Comparison of ENCODE assay signal across 17 cellular contexts in the genomic region with DNA sequence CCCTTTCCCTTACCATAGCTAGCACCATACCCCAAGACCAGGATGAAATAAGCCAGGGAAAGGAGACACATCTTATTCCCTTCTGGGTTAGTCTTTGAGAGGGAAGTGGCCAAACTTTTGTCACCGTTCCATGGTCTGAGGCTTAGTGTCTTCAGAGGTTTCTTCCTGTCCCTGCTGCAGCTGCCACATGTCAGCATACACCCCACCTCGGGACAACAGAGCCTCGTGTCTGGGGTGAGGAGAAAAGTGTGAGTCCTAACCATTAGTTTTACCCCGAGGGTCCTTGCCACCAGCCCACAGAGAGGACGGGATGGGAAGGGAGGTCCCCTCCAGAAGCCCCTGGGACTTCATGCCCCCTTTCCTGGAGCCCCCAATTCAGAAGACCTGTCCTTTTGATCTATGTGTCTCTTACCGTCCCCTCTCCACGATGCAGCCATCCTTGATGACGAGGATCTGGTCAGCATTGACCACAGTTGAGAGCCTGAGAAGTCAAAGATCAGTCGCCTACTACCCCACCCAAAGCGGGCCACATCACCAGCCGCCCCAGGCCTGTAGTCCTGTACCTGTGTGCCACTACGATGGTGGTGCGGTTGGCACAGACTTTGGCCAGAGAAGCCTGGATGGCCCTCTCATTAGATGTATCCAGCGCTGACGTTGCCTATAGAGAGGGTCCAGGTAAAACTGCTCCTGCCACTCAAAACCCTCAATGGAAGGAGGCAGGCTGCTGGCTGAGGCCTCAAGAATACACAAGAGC. TPM values are rescaled to one million over a fixed set of nuclear protein-coding genes. Genes with fewer than 3 reads are reported as not detected.
A peak's percentile ranks its signal among the peaks of the same experiment; 100 is the strongest.
DNase-seq lines count a peak whose midpoint lies in the region; ATAC-seq and TF ChIP-seq lines count a peak whose summit lies in the region.
"Had no signal": no experiment of that assay in that cellular context is flagged by ENCODE, and none has a peak within 500 bp of the region (broad histone marks: within the 10 kb centered on the region; RNA-seq: fewer than 3 reads in every experiment).

No MANE protein-coding gene starts in this region.

- H3K9ac ChIP-seq in adipocyte (ENCODE audit: low read length): peak overlapping the region; percentile 3

- intact Hi-C loops in activated CD4-positive, alpha-beta T cell treated with anti-CD3 and anti-CD28 coated beads, Interleukin-2, amount 10 ng/mL, durations not matched to agents 24 days and 14 days (cut with micrococcal nuclease): no loop called here

- H4K20me1 ChIP-seq in osteoblast (ENCODE audit: insufficient read depth, low read length): no peaks in the 10 kb centered on the region

- no peaks in the 10 kb centered on the region for H3K9me3 Mint-ChIP-seq in activated CD4-positive, alpha-beta T cell treated with anti-CD3 and anti-CD28 coated beads, Interleukin-2, amount 10 ng/mL, durations not matched to agents 24 days and 14 days

- H3K4me1 ChIP-seq in adipocyte (ENCODE audit: control insufficient read depth, insufficient read depth, low read length) (peaks cover 17% of the 10 kb centered on the region), osteoblast (ENCODE audit: insufficient read depth, low read length) (peaks cover 18% of the 10 kb centered on the region)

- H3K4me2 ChIP-seq in osteoblast (ENCODE audit: insufficient read depth, low read length): no peak overlapping the region

- H3K27me3 ChIP-seq in adipocyte (replicated peaks; ENCODE audit: control insufficient read depth, insufficient read depth, low read length) (no peaks in the 10 kb centered on the region), osteoblast (ENCODE audit: insufficient read depth, low read length) (no peaks in the 10 kb centered on the region)
- H3K27me3 ChIP-seq: adrenal gland had no signal

- no peaks in the 10 kb centered on the region for H3K9me3 ChIP-seq in adipocyte (ENCODE audit: control insufficient read depth, low read length)
- H3K9me3 ChIP-seq in osteoblast (ENCODE audit: low read depth, low read length): no peaks in the 10 kb centered on the region
- H3K9me3 ChIP-seq: adrenal gland had no signal

- peaks cover 3% of the 10 kb centered on the region for H3K79me2 ChIP-seq in osteoblast (ENCODE audit: insufficient read depth, low read length)

- peaks cover 39% of the 10 kb centered on the region for H3K36me3 Mint-ChIP-seq in activated CD4-positive, alpha-beta T cell treated with anti-CD3 and anti-CD28 coated beads, Interleukin-2, amount 10 ng/mL, durations not matched to agents 24 days and 14 days (ENCODE audit: low read depth)

- H3K4me3 Mint-ChIP-seq in activated CD4-positive, alpha-beta T cell treated with anti-CD3 and anti-CD28 coated beads, Interleukin-2, amount 10 ng/mL, durations not matched to agents 24 days and 14 days: peak overlapping the region; percentile 26

- no peak for TF ChIP-seq CTCF in osteoblast (IDR thresholded peaks at IDR 0.05; ENCODE audit: extremely low read depth, low read depth, low read length)

- ATAC-seq in GM21390 (IDR thresholded peaks at IDR 0.05; ENCODE audit: unreplicated experiment): no peak
- ATAC-seq in GM21619 (IDR thresholded peaks at IDR 0.05; ENCODE audit: unreplicated experiment): no peak
- no peak for ATAC-seq in GM21723 (IDR thresholded peaks at IDR 0.05; ENCODE audit: unreplicated experiment)
- ATAC-seq: Panc1, sciatic nerve had no signal

- peak; percentile 59 for DNase-seq in activated CD4-positive, alpha-beta T cell treated with anti-CD3 and anti-CD28 coated beads, Interleukin-2, amount 10 ng/mL, durations not matched to agents 24 days and 14 days
- no peak for DNase-seq in activated CD4-positive, alpha-beta T cell treated with anti-CD3 and anti-CD28 coated beads, Interleukin-2, amount 50 U/mL, for 4 hours
- DNase-seq in Kasumi-1 (lab: John Stamatoyannopoulos, UW): peak; percentile 43 to 53
- DNase-seq in adipocyte (ENCODE audit: low read depth): no peak
- DNase-seq in osteoblast (ENCODE audit: insufficient read length, low spot score, missing footprints): peak; percentile 36
- DNase-seq: activated CD8-positive, alpha-beta memory T cell treated with anti-CD3 and anti-CD28 coated beads for 24 hours; NCI-H187 treated with DMSO at 0.1 percent for 48 hours; NCI-H69; nucleus accumbens; stimulated activated CD4-positive, alpha-beta T cell treated with anti-CD3 and anti-CD28 coated beads, Interleukin-4, amount 100 ng/mL, for 1 hour; T-helper 9 cell had no signal

- peak overlapping the region; percentile 81 for H3K27ac Mint-ChIP-seq in activated CD4-positive, alpha-beta T cell treated with anti-CD3 and anti-CD28 coated beads, Interleukin-2, amount 10 ng/mL, durations not matched to agents 24 days and 14 days

- H3K27ac ChIP-seq in osteoblast (ENCODE audit: low read depth, low read length): no peak overlapping the region
- H3K27ac ChIP-seq: adrenal gland had no signal

- H2AFZ ChIP-seq in osteoblast (ENCODE audit: low read length): no peak overlapping the region

- H3K36me3 ChIP-seq in adipocyte (ENCODE audit: control insufficient read depth, insufficient read depth, low read length, severe bottlenecking): peaks cover 58% of the 10 kb centered on the region
- H3K36me3 ChIP-seq in osteoblast (ENCODE audit: insufficient read depth, low read length): peaks cover 56% of the 10 kb centered on the region

- peaks cover 44% of the 10 kb centered on the region for H3K4me1 Mint-ChIP-seq in activated CD4-positive, alpha-beta T cell treated with anti-CD3 and anti-CD28 coated beads, Interleukin-2, amount 10 ng/mL, durations not matched to agents 24 days and 14 days

- no peaks in the 10 kb centered on the region for H3K27me3 Mint-ChIP-seq in activated CD4-positive, alpha-beta T cell treated with anti-CD3 and anti-CD28 coated beads, Interleukin-2, amount 10 ng/mL, durations not matched to agents 24 days and 14 days

- H3K4me3 ChIP-seq in adipocyte (ENCODE audit: low read length): no peak overlapping the region
- H3K4me3 ChIP-seq in osteoblast (ENCODE audit: insufficient read depth, low read length): no peak overlapping the region
- H3K4me3 ChIP-seq: adrenal gland had no signal

RNA-seq across cellular contexts. Expression of a gene that starts 3.4 kb away (rescaled TPM):
- total RNA-seq in activated CD4-positive, alpha-beta T cell treated with anti-CD3 and anti-CD28 coated beads, Interleukin-2, amount 10 ng/mL, durations not matched to agents 24 days and 14 days: 36.7 and 37.4 TPM in 2 replicates
- total RNA-seq in osteoblast: 25.0 and 26.5 TPM in 2 replicates

RNA-seq across cellular contexts. Expression of a gene that starts 8.8 kb away (rescaled TPM):
- total RNA-seq in activated CD4-positive, alpha-beta T cell treated with anti-CD3 and anti-CD28 coated beads, Interleukin-2, amount 10 ng/mL, durations not matched to agents 24 days and 14 days: 28.8 TPM in 2 replicates
- total RNA-seq in osteoblast: 26.2 and 28.2 TPM in 2 replicates

RNA-seq across cellular contexts. Expression of a gene that starts 19.4 kb away (rescaled TPM):
- total RNA-seq in activated CD4-positive, alpha-beta T cell treated with anti-CD3 and anti-CD28 coated beads, Interleukin-2, amount 10 ng/mL, durations not matched to agents 24 days and 14 days: 61.6 and 67.2 TPM in 2 replicates
- 56.0 and 60.8 TPM in 2 replicates for total RNA-seq in osteoblast

RNA-seq across cellular contexts. Expression of a gene that starts 19.6 kb away (rescaled TPM):
- total RNA-seq in activated CD4-positive, alpha-beta T cell treated with anti-CD3 and anti-CD28 coated beads, Interleukin-2, amount 10 ng/mL, durations not matched to agents 24 days and 14 days: 144 and 149 TPM in 2 replicates
- 35.1 TPM in 2 replicates for total RNA-seq in osteoblast

RNA-seq across cellular contexts. Expression of a gene that starts 31.9 kb away (rescaled TPM):
- total RNA-seq in activated CD4-positive, alpha-beta T cell treated with anti-CD3 and anti-CD28 coated beads, Interleukin-2, amount 10 ng/mL, durations not matched to agents 24 days and 14 days: 54.1 and 57.4 TPM in 2 replicates
- total RNA-seq in osteoblast: 109 and 121 TPM in 2 replicates

Comparison
In these comparisons a context has a peak if more than half of its experiments do, and no peak if none do; other contexts are left out.
1. DNase-seq: peak in activated CD4-positive, alpha-beta T cell treated with anti-CD3 and anti-CD28 coated beads, Interleukin-2, amount 10 ng/mL, durations not matched to agents 24 days and 14 days (single experiment), Kasumi-1 (2 of 2) and osteoblast (single experiment); none in activated CD4-positive, alpha-beta T cell treated with anti-CD3 and anti-CD28 coated beads, Interleukin-2, amount 50 U/mL, for 4 hours (0 of 2) and adipocyte (single experiment).